In the genomic region with DNA sequence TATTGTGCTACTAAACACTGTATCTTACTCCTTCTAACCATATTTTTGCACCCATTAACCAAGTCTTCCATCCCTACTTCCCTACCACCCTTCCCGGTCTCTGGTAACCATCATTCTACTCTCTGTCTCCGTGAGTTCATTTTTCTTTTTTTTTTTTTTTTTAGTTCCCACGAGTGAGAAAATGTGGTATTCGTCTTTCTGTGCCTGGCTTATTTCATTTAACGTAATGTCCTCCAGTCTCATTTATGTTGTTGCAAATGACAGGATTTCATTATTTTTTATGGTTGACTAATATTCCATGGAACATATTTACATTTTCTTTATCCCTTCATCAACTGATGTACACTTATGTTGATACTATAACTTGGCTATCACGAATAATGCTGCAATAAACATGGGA, we compare ENCODE assay signal across 30 cellular contexts. TPM values are rescaled to one million over a fixed set of nuclear protein-coding genes. Genes with fewer than 3 reads are reported as not detected.
"Had no signal": no experiment of that assay in that cellular context is flagged by ENCODE, and none has a peak within 500 bp of the region (broad histone marks: within the 10 kb centered on the region; RNA-seq: fewer than 3 reads in every experiment).

No MANE protein-coding gene starts in this region.

- DNase-seq: activated CD4-positive, alpha-beta memory T cell treated with anti-CD3 and anti-CD28 coated beads, Interleukin-2, amount 10 ng/mL, durations not matched to agents 7 days and 5 days; activated CD4-positive, alpha-beta T cell treated with anti-CD3 and anti-CD28 coated beads for 1 hour; activated CD4-positive, alpha-beta T cell treated with anti-CD3 and anti-CD28 coated beads for 36 hours; activated CD4-positive, alpha-beta T cell treated with anti-CD3 and anti-CD28 coated beads for 48 hours; activated CD4-positive, alpha-beta T cell treated with anti-CD3 and anti-CD28 coated beads, Interleukin-2, amount 10 ng/mL, durations not matched to agents 7 days and 5 days; activated CD4-positive, alpha-beta T cell treated with anti-CD3 and anti-CD28 coated beads, Interleukin-2, amount 50 U/mL, for 48 hours; activated CD4-positive, CD25-positive, alpha-beta regulatory T cell; activated CD8-positive, alpha-beta memory T cell treated with anti-CD3 and anti-CD28 coated beads, Interleukin-2, amount 50 U/mL, for 4 hours; activated effector memory CD4-positive, alpha-beta T cell treated with Interleukin-2 at 50 U/mL for 16 hours; activated gamma-delta T cell; activated naive CD4-positive, alpha-beta T cell treated with anti-CD3 and anti-CD28 coated beads, Interleukin-2, amount 10 ng/mL, durations not matched to agents 7 days and 5 days; activated naive CD4-positive, alpha-beta T cell treated with Interleukin-2 at 50 U/mL for 16 hours; activated naive CD8-positive, alpha-beta T cell treated with anti-CD3 and anti-CD28 coated beads, Interleukin-2, amount 10 ng/mL, durations not matched to agents 7 days and 5 days; activated naive CD8-positive, alpha-beta T cell treated with anti-CD3 and anti-CD28 coated beads, Interleukin-2, amount 50 U/mL, for 24 hours; activated T-cell treated with anti-CD3 and anti-CD28 coated beads for 4 hours; activated T-cell treated with anti-CD3 and anti-CD28 coated beads, Interleukin-2, amount 50 U/mL, for 1 hour; activated T-cell treated with anti-CD3 and anti-CD28 coated beads, Interleukin-2, amount 50 U/mL, for 48 hours; anterior cingulate cortex; caudate nucleus; cerebellar nuclear complex; T-helper 1 cell; T-helper 2 cell; T-helper 9 cell; WERI-Rb-1 had no signal

- H3K27ac ChIP-seq: ascending aorta, WERI-Rb-1 had no signal

- H3K4me3 ChIP-seq: ascending aorta, cardiac muscle cell had no signal

- ATAC-seq: activated CD4-positive, alpha-beta T cell treated with anti-CD3 and anti-CD28 coated beads for 36 hours; activated CD4-positive, CD25-positive, alpha-beta regulatory T cell treated with anti-CD3 and anti-CD28 coated beads, Interleukin-2, amount 50 U/mL, for 24 hours; activated naive CD8-positive, alpha-beta T cell treated with anti-CD3 and anti-CD28 coated beads, Interleukin-2, amount 50 U/mL, for 24 hours; WTC11 had no signal

- H3K9me3 ChIP-seq: ascending aorta had no signal

- H3K27me3 ChIP-seq: ascending aorta, cardiac muscle cell had no signal

RNA-seq across cellular contexts. Expression of a gene that starts 31.7 kb away (rescaled TPM):
- total RNA-seq: activated CD4-positive, alpha-beta memory T cell treated with anti-CD3 and anti-CD28 coated beads, Interleukin-2, amount 10 ng/mL, durations not matched to agents 7 days and 5 days; activated CD4-positive, alpha-beta T cell treated with anti-CD3 and anti-CD28 coated beads, Interleukin-2, amount 10 ng/mL, durations not matched to agents 7 days and 5 days; activated CD8-positive, alpha-beta memory T cell treated with anti-CD3 and anti-CD28 coated beads for 36 hours; activated naive CD8-positive, alpha-beta T cell treated with anti-CD3 and anti-CD28 coated beads, Interleukin-2, amount 10 ng/mL, durations not matched to agents 7 days and 5 days; activated T-helper 2 cell treated with anti-CD3 and anti-CD28 coated beads, Interferon-gamma antibody, Interleukin-2, Interleukin-4, amounts not matched to agents 10 μg/mL and 5 μg/mL and 100 μg/mL, durations not matched to agents 14 hours and 24 hours and 36 hours had no signal
